Comparison of ENCODE assay signal across 1 cellular context in the genomic region with DNA sequence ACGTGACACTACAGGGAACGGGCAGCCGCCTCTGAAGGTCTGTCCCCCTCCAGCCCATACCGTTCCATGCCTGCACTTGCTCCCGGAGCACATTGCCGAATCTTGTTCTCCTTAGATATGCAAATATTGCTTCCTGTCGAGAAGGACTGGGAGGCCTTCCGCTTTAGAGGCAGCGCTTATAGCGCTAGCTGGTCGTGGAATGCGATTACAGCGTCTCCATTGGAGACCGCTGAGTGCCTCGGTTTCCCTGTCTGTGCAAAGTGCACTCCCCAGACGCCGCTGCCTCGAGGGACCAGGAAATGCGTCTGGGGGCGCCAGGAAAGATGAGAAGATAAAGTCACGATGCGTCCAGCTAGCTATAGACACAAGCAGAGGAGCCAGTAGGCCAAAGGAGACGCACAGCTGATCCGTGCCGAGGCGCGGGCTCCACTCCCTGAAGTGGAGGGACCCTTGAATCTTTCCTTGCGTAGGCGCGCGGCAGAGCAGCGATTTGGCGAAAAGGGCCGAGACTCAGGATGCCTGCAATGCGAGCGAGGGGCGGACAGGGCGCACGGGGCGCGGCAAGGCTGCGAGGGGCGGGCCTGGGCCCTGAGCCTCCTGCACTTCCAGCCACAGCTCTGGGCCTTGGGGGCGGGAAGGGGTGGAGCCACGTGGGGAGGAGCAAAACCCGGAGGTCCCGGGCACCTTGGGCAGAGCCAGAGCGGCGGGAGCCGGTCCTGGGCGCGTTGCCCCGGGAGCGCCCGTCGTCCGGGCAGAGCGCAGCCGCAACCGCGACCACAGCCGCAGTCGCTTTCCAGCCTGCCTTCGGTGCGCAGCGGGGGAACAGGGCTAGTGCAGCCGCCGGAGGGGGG.
TF ChIP-seq lines count a peak whose summit lies in the region.

A gene (plus strand): TSS at position 692 of the 851 bp plus-strand sequence. CDS start 261 bp downstream, outside the sequence.

TF ChIP-seq in WTC11, 78 proteins besides CTCF, POLR2A, EP300 and RAD21 (continued from another document):
- no peak for TF ChIP-seq GTF2I (CRISPR knock-in tag; conservative IDR thresholded peaks at IDR 0.05)
- TF ChIP-seq, protein P1, sequence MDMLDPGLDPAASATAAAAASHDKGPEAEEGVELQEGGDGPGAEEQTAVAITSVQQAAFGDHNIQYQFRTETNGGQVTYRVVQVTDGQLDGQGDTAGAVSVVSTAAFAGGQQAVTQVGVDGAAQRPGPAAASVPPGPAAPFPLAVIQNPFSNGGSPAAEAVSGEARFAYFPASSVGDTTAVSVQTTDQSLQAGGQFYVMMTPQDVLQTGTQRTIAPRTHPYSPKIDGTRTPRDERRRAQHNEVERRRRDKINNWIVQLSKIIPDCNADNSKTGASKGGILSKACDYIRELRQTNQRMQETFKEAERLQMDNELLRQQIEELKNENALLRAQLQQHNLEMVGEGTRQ (CRISPR knock-in tag; IDR thresholded peaks at IDR 0.05) = peak; percentile 79
- peak; percentile 19; the same call in 1 of the 2 replicates for TF ChIP-seq SMAD3 (CRISPR knock-in tag; IDR thresholded peaks at IDR 0.05; ENCODE audit: borderline replicate concordance)
- TF ChIP-seq MYBL2 (CRISPR knock-in tag; IDR thresholded peaks at IDR 0.05) = peak; percentile 84; the same call in 1 of the 2 replicates
- TF ChIP-seq, protein P2, sequence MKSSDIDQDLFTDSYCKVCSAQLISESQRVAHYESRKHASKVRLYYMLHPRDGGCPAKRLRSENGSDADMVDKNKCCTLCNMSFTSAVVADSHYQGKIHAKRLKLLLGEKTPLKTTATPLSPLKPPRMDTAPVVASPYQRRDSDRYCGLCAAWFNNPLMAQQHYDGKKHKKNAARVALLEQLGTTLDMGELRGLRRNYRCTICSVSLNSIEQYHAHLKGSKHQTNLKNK (CRISPR knock-in tag; IDR thresholded peaks at IDR 0.05) = no peak
TF ChIP-seq in WTC11: peak in this region for 27.
